5 cellular contexts compared by ENCODE assay signal in genomic region chr14:76050250-76050649, GRCh38.
"Had no signal": no experiment of that assay in that cellular context is flagged by ENCODE, and none has a peak within 500 bp of the region (broad histone marks: within the 10 kb centered on the region; RNA-seq: fewer than 3 reads in every experiment).

No MANE protein-coding gene starts in this region.

- H3K27ac ChIP-seq: GM23248, HL-60, KMS-11 had no signal

- DNase-seq: GOT3, H9 had no signal

- H3K4me3 ChIP-seq: GM23248 had no signal
